In the genomic region with DNA sequence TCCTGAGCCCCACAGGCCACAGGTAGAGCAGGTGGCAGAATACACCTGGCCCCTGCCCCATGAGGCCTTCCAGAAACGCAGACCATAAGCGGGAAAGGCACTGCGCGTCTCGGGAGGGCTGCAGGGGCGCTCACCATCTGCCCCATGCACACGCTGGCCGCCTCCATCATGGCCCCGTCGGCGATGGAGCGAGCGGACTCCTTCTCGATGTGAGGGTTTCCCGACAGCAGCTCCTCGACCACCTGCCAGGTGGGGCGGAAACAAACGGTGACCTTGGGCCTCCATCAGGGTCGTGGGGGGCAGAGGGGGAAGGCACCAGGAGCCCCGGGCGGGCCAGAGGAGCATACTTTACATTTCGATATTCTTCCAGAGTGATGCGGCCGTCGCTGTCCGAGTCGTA, we compare ENCODE assay signal across 1 cellular context.
TF ChIP-seq lines count a peak whose summit lies in the region.

No MANE protein-coding gene starts in this region.

TF ChIP-seq in WTC11, 78 proteins besides CTCF, POLR2A, EP300 and RAD21 (continued from another document):
- TF ChIP-seq, protein P1, sequence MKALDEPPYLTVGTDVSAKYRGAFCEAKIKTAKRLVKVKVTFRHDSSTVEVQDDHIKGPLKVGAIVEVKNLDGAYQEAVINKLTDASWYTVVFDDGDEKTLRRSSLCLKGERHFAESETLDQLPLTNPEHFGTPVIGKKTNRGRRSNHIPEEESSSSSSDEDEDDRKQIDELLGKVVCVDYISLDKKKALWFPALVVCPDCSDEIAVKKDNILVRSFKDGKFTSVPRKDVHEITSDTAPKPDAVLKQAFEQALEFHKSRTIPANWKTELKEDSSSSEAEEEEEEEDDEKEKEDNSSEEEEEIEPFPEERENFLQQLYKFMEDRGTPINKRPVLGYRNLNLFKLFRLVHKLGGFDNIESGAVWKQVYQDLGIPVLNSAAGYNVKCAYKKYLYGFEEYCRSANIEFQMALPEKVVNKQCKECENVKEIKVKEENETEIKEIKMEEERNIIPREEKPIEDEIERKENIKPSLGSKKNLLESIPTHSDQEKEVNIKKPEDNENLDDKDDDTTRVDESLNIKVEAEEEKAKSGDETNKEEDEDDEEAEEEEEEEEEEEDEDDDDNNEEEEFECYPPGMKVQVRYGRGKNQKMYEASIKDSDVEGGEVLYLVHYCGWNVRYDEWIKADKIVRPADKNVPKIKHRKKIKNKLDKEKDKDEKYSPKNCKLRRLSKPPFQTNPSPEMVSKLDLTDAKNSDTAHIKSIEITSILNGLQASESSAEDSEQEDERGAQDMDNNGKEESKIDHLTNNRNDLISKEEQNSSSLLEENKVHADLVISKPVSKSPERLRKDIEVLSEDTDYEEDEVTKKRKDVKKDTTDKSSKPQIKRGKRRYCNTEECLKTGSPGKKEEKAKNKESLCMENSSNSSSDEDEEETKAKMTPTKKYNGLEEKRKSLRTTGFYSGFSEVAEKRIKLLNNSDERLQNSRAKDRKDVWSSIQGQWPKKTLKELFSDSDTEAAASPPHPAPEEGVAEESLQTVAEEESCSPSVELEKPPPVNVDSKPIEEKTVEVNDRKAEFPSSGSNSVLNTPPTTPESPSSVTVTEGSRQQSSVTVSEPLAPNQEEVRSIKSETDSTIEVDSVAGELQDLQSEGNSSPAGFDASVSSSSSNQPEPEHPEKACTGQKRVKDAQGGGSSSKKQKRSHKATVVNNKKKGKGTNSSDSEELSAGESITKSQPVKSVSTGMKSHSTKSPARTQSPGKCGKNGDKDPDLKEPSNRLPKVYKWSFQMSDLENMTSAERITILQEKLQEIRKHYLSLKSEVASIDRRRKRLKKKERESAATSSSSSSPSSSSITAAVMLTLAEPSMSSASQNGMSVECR (CRISPR knock-in tag; IDR thresholded peaks at IDR 0.05; ENCODE audit: borderline replicate concordance): no peak
- TF ChIP-seq ZNF263 (CRISPR knock-in tag; IDR thresholded peaks at IDR 0.05; ENCODE audit: low read depth) (no peak), HMGA2 (CRISPR knock-in tag; IDR thresholded peaks at IDR 0.05) (no peak), NR2C2 (CRISPR knock-in tag; IDR thresholded peaks at IDR 0.05) (no peak)
- TF ChIP-seq, protein P2, sequence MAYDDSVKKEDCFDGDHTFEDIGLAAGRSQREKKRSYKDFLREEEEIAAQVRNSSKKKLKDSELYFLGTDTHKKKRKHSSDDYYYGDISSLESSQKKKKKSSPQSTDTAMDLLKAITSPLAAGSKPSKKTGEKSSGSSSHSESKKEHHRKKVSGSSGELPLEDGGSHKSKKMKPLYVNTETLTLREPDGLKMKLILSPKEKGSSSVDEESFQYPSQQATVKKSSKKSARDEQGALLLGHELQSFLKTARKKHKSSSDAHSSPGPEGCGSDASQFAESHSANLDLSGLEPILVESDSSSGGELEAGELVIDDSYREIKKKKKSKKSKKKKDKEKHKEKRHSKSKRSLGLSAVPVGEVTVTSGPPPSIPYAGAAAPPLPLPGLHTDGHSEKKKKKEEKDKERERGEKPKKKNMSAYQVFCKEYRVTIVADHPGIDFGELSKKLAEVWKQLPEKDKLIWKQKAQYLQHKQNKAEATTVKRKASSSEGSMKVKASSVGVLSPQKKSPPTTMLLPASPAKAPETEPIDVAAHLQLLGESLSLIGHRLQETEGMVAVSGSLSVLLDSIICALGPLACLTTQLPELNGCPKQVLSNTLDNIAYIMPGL (CRISPR knock-in tag; IDR thresholded peaks at IDR 0.05): no peak
- TF ChIP-seq, protein P3, sequence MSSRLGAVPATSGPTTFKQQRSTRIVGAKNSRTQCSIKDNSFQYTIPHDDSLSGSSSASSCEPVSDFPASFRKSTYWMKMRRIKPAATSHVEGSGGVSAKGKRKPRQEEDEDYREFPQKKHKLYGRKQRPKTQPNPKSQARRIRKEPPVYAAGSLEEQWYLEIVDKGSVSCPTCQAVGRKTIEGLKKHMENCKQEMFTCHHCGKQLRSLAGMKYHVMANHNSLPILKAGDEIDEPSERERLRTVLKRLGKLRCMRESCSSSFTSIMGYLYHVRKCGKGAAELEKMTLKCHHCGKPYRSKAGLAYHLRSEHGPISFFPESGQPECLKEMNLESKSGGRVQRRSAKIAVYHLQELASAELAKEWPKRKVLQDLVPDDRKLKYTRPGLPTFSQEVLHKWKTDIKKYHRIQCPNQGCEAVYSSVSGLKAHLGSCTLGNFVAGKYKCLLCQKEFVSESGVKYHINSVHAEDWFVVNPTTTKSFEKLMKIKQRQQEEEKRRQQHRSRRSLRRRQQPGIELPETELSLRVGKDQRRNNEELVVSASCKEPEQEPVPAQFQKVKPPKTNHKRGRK (CRISPR knock-in tag; IDR thresholded peaks at IDR 0.05; ENCODE audit: borderline replicate concordance): no peak
